In the genomic region with DNA sequence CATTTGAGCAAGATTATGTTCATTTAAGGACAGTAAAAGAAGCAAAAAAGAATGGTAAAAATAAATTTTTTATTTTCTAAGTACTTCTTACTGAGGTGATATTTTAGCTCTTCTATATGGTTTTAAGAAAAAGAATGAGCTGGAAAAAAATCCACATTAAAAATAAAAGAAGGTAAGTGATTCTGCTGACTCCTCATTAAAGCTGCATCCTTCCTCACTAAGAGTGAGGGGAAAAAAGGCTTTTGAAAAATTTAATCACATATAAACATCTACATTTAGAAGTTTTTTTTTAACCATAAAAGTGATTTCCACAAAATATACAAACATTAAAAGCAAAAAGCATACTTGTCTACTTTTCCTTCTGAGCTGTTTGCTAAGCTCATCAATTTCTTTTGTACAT, we compare ENCODE assay signal across 23 cellular contexts.
"Had no signal": no experiment of that assay in that cellular context is flagged by ENCODE, and none has a peak within 500 bp of the region (broad histone marks: within the 10 kb centered on the region; RNA-seq: fewer than 3 reads in every experiment).

No MANE protein-coding gene starts in this region.

- H3K27me3 ChIP-seq: heart right ventricle, hepatocyte, left lung, right atrium auricular region, sigmoid colon, tibial nerve, uterus had no signal

- H3K27ac ChIP-seq: heart right ventricle, hepatocyte, left lung, lower lobe of right lung, right atrium auricular region, sigmoid colon, tibial nerve, uterus had no signal

- H2AFZ ChIP-seq: hepatocyte had no signal

- DNase-seq: heart right ventricle; left colon; left lung; lower lobe of right lung; mammary epithelial cell; mesenchymal stem cell; naive thymus-derived CD8-positive, alpha-beta T cell; nucleus accumbens; sigmoid colon; stimulated activated CD4-positive, alpha-beta T cell treated with anti-CD3 and anti-CD28 coated beads, Interleukin-1b, Interleukin-23, amount 100 ng/mL, for 48 hours; stimulated activated CD4-positive, alpha-beta T cell treated with anti-CD3 and anti-CD28 coated beads, Interleukin-2, amount 100 ng/mL, for 48 hours; stimulated activated CD4-positive, alpha-beta T cell treated with anti-CD3 and anti-CD28 coated beads, Interleukin-4, amount 100 ng/mL, for 4 hours; stimulated activated CD8-positive, alpha-beta memory T cell treated with anti-CD3 and anti-CD28 coated beads, Interleukin-4, amount 100 ng/mL, for 48 hours; stimulated activated naive CD4-positive, alpha-beta T cell treated with Interleukin-2 at 50 U/mL for 16 hours; stimulated activated naive CD8-positive, alpha-beta T cell treated with anti-CD3 and anti-CD28 coated beads, Interleukin-15, amount 100 ng/mL, for 72 hours; substantia nigra; uterus had no signal

- H3K4me2 ChIP-seq: hepatocyte, smooth muscle cell had no signal

- FAIRE-seq: keratinocyte had no signal

- H3K36me3 ChIP-seq: uterus had no signal

- H3K4me3 ChIP-seq: heart right ventricle, hepatocyte, left lung, lower lobe of right lung, right atrium auricular region, sigmoid colon, smooth muscle cell, tibial nerve, uterus had no signal

- H3K79me2 ChIP-seq: hepatocyte had no signal

- H3K9me3 ChIP-seq: heart right ventricle, left lung, lower lobe of right lung, right atrium auricular region, sigmoid colon, tibial nerve, uterus had no signal

- ATAC-seq: heart right ventricle; left colon; left lung; lower lobe of right lung; naive thymus-derived CD8-positive, alpha-beta T cell; stimulated activated memory B cell treated with anti-CD40 and anti-IgM and Interleukin-4, amounts not matched to agents 10 μg/mL and 1 μg/mL and 100 μg/mL, for 72 hours; stimulated activated naive CD8-positive, alpha-beta T cell treated with anti-CD3 and anti-CD28 coated beads, Interleukin-15, amount 100 ng/mL, for 72 hours had no signal
